8 cellular contexts compared by ENCODE assay signal in genomic region chr19:55279773-55280643, GRCh38. TPM values are rescaled to one million over a fixed set of nuclear protein-coding genes. Genes with fewer than 3 reads are reported as not detected.
DNase-seq lines count a peak whose midpoint lies in the region; ATAC-seq and TF ChIP-seq lines count a peak whose summit lies in the region.

Gene HSPBP1, minus strand, starts transcription at chr19:55280110. Its CDS starts 502 bp downstream, at chr19:55279608.

- H3K36me3 Mint-ChIP-seq in CD4-positive, alpha-beta T cell (ENCODE audit: low read depth) = peaks cover 35% of the 10 kb centered on the region

- H3K27ac ChIP-seq in CD4-positive, alpha-beta T cell (ENCODE audit: low read depth, low read length) = peak within 1 kb of the TSS; percentile 79
- peak within 1 kb of the TSS; percentile 75 for H3K27ac ChIP-seq in effector memory CD4-positive, alpha-beta T cell (ENCODE audit: insufficient read depth, low read length, poor library complexity, severe bottlenecking)

- CTCF ChIA-PET in CD4-positive, alpha-beta T cell (lab: Charles Lee) = interaction anchor here (1.3 to 1.6 kb wide), 4 partner anchors 12 to 104 kb away, joined by 3 to 8 read pairs (median 6); partner anchors contain the start of gene TMEM238

- peak within 1 kb of the TSS; percentile 98 for H3K4me3 Mint-ChIP-seq in CD4-positive, alpha-beta T cell

- H3K4me1 ChIP-seq in effector memory CD4-positive, alpha-beta T cell (ENCODE audit: control insufficient read depth, insufficient read depth, low read length, poor library complexity, severe bottlenecking) = peaks cover 13% of the 10 kb centered on the region

- no peaks in the 10 kb centered on the region for H3K27me3 ChIP-seq in CD4-positive, alpha-beta T cell (ENCODE audit: control insufficient read depth, insufficient read depth, low read length)
- H3K27me3 ChIP-seq in effector memory CD4-positive, alpha-beta T cell (replicated peaks; ENCODE audit: control insufficient read depth, insufficient read depth, low read length, poor library complexity, severe bottlenecking) = no peaks in the 10 kb centered on the region

- peak; percentile 88 to 96 (median 92) for DNase-seq in CD4-positive, alpha-beta T cell
- DNase-seq in HS-5 (ENCODE audit: low read depth) = peak; percentile 89
- DNase-seq in NK-92 treated with Interleukin-12 subunit alpha and Interleukin-12 subunit beta, amount 100 ng/mL, for 24 hours (lab: John Stamatoyannopoulos, UW) = peak; percentile 95
- peak; percentile 99 for DNase-seq in activated CD8-positive, alpha-beta memory T cell treated with anti-CD3 and anti-CD28 coated beads for 24 hours
- DNase-seq in effector memory CD4-positive, alpha-beta T cell = peak; percentile 93 to 96 (median 93)
- DNase-seq in lung microvascular endothelial cell (ENCODE audit: low read depth in 2 of 2) = peak; percentile 87 to 94
- peak; percentile 92 to 96 (median 95) for DNase-seq in stimulated activated CD4-positive, alpha-beta T cell treated with anti-CD3 and anti-CD28 coated beads, TNF-alpha, amount 100 ng/mL, for 48 hours (ENCODE audit: low read depth in 3 of 3)

- H3K27me3 Mint-ChIP-seq in CD4-positive, alpha-beta T cell = no peaks in the 10 kb centered on the region

- peak within 1 kb of the TSS; percentile 84 for H3K4me3 ChIP-seq in effector memory CD4-positive, alpha-beta T cell (ENCODE audit: insufficient read depth, low read depth, low read length, poor library complexity, severe bottlenecking)

- H3K27ac Mint-ChIP-seq in CD4-positive, alpha-beta T cell = peak within 1 kb of the TSS; percentile 93

- peak; percentile 86 for ATAC-seq in CD4-positive, alpha-beta T cell (ENCODE audit: poor library complexity)
- ATAC-seq in GM19467 (IDR thresholded peaks at IDR 0.05; ENCODE audit: unreplicated experiment) = peak; percentile 74

- POLR2A ChIA-PET in CD4-positive, alpha-beta T cell (lab: Charles Lee) = interaction anchor here (0.9 to 5.9 kb wide), 15 partner anchors 11 to 1143 kb away, joined by 3 to 79 read pairs (median 5); partner anchors contain the start of genes CNOT3, FIZ1, KMT5C and PPP1R12C

- intact Hi-C loops in CD4-positive, alpha-beta T cell (cut with DNase I, micrococcal nuclease) = loop anchor here (1.0 to 5.0 kb wide), 2 partner anchors 21 to 317 kb away; partner anchors contain the start of genes PPP6R1 (in 2 of the 2) and FIZ1 (in 1 of the 2)

- H3K4me1 Mint-ChIP-seq in CD4-positive, alpha-beta T cell (ENCODE audit: low read depth) = peaks cover 42% of the 10 kb centered on the region

- H3K9me3 Mint-ChIP-seq in CD4-positive, alpha-beta T cell = no peaks in the 10 kb centered on the region

- no peak for TF ChIP-seq CTCF in CD4-positive, alpha-beta T cell (IDR thresholded peaks at IDR 0.05)

- H3K36me3 ChIP-seq in effector memory CD4-positive, alpha-beta T cell (ENCODE audit: control insufficient read depth, insufficient read depth, low read length) = peaks cover 15% of the 10 kb centered on the region

- no peaks in the 10 kb centered on the region for H3K9me3 ChIP-seq in CD4-positive, alpha-beta T cell (ENCODE audit: control insufficient read depth, low read length)
- no peaks in the 10 kb centered on the region for H3K9me3 ChIP-seq in effector memory CD4-positive, alpha-beta T cell (ENCODE audit: control insufficient read depth, low read length)

RNA-seq across cellular contexts. Expression of gene HSPBP1, which starts in this region (rescaled TPM):
- total RNA-seq in CD4-positive, alpha-beta T cell = 10 to 100 TPM; 14.3 to 15.1 TPM
- 17.2 and 19.0 TPM in 2 replicates for total RNA-seq in lung microvascular endothelial cell

Comparison
In these comparisons a context has a peak if more than half of its experiments do, and no peak if none do; other contexts are left out.
1. Peak in every context shown above with its lines: DNase-seq, ATAC-seq, H3K4me3 ChIP-seq and H3K27ac ChIP-seq.